In the genomic region with DNA sequence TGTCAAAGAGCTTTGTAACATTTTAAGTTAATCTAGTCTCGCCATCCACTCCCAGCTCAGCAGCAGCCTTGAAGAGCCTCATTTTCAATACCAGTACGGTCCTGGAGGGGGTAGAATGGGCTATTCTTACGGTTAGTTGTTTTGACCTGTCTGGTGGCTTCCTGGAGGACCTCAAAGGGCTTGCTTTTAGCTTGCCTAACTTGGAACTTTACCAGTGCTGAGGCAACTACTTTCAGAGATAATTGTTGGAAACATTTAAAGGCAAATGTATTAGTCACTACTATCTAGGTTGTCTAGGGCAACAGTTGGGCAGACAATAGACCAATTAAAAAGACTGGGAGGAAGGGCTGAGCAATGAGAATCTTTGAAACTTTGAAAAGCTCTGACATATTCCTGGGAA, we compare ENCODE assay signal across 17 cellular contexts. TPM values are rescaled to one million over a fixed set of nuclear protein-coding genes. Genes with fewer than 3 reads are reported as not detected.
DNase-seq lines count a peak whose midpoint lies in the region; ATAC-seq, FAIRE-seq and TF ChIP-seq lines count a peak whose summit lies in the region.
"Had no signal": no experiment of that assay in that cellular context is flagged by ENCODE, and none has a peak within 500 bp of the region (broad histone marks: within the 10 kb centered on the region; RNA-seq: fewer than 3 reads in every experiment).

No MANE protein-coding gene starts in this region.

- POLR2A ChIA-PET in H1 (lab: Charles Lee; ENCODE audit: partially characterized antibody), result no interaction called here

- TF ChIP-seq RAD21 in H1 (IDR thresholded peaks at IDR 0.05 in 1 of 2, conservative IDR thresholded peaks at IDR 0.05 in 1 of 2; ENCODE audit: low read depth in 2 of 2, low read length in 2 of 2), result peak; percentile 30 to 48; a peak in 3 of 4 replicates

- no peak for ATAC-seq in HG03135 (IDR thresholded peaks at IDR 0.05; ENCODE audit: unreplicated experiment)
- ATAC-seq: activated CD4-positive, alpha-beta T cell treated with anti-CD3 and anti-CD28 coated beads for 36 hours; natural killer cell treated with Interleukin-12 subunit alpha and Interleukin-12 subunit beta and Interleukin-15 and Interleukin-18, amount 100 ng/mL, for 72 hours had no signal

- no peaks in the 10 kb centered on the region for H3F3A ChIP-seq in GM23248 (ENCODE audit: insufficient read depth)

- FAIRE-seq in H1 (lab: Jason Lieb, UNC), result peak; percentile 32
- FAIRE-seq: frontal cortex had no signal

- no peaks in the 10 kb centered on the region for H3K79me1 ChIP-seq in H1 (ENCODE audit: low read depth, low read length)

- H2BK5ac ChIP-seq in H1 (ENCODE audit: low read depth, low read length), result no peak overlapping the region

- H3K23ac ChIP-seq in H1 (ENCODE audit: insufficient read length), result no peak overlapping the region

- no peak overlapping the region for H2AK5ac ChIP-seq in H1 (ENCODE audit: low read depth, low read length)

- H3K9ac ChIP-seq in GM23248 (no peak overlapping the region), H1 (replicated peaks in 1 of 4; ENCODE audit: extremely low read depth in 1 of 4, low read depth in 3 of 4, low read length in 3 of 4) (no peak overlapping the region)

- DNase-seq in GM23248 (peak; percentile 55), NCI-H774 (lab: John Stamatoyannopoulos, UW) (peak; percentile 2), H1 (ENCODE audit: low read depth in 1 of 2, low spot score in 2 of 2) (no peak), lung microvascular endothelial cell (ENCODE audit: low read depth in 2 of 2) (peak; percentile 1 to 4), suprapubic skin (ENCODE audit: low spot score in 2 of 2) (no peak), DMS 273 (lab: John Stamatoyannopoulos, UW; ENCODE audit: unreplicated experiment) (no peak), T-helper 9 cell (no peak)
- DNase-seq: activated CD4-positive, alpha-beta T cell treated with anti-CD3 and anti-CD28 coated beads for 36 hours; activated naive CD4-positive, alpha-beta T cell treated with Interleukin-2 at 50 U/mL for 16 hours; DMS 273 treated with DMSO at 0.1 percent for 48 hours; upper lobe of left lung had no signal

- no peak overlapping the region for H3K4me3 ChIP-seq in GM23248
- H3K4me3 ChIP-seq in H1 (ENCODE audit: extremely low read depth in 1 of 4, insufficient read depth in 2 of 4, low read depth in 3 of 4, low read length in 4 of 4), result no peak overlapping the region
- H3K4me3 ChIP-seq in suprapubic skin, result no peak overlapping the region
- H3K4me3 ChIP-seq: prostate gland, SJSA1, smooth muscle cell, upper lobe of left lung had no signal

- H3K4me1 ChIP-seq in GM23248 (ENCODE audit: insufficient read depth) (no peaks in the 10 kb centered on the region), H1 (replicated peaks in 1 of 4; ENCODE audit: control insufficient read depth in 3 of 4, insufficient read depth in 4 of 4, low read length in 3 of 4) (no peaks in the 10 kb centered on the region), suprapubic skin (no peaks in the 10 kb centered on the region)
- H3K4me1 ChIP-seq: prostate gland, SJSA1, upper lobe of left lung had no signal

- H3K36me3 ChIP-seq in GM23248 (ENCODE audit: low read depth) (no peaks in the 10 kb centered on the region), H1 (ENCODE audit: control insufficient read depth in 2 of 4, insufficient read depth in 4 of 4, low read length in 3 of 4) (no peaks in the 10 kb centered on the region), suprapubic skin (no peaks in the 10 kb centered on the region)
- H3K36me3 ChIP-seq: prostate gland, SJSA1, upper lobe of left lung had no signal

- H3K9me3 ChIP-seq in GM23248 (ENCODE audit: low read depth), result no peaks in the 10 kb centered on the region
- H3K9me3 ChIP-seq in H1 (ENCODE audit: insufficient read depth in 2 of 2, low read depth in 1 of 2, low read length in 1 of 2), result no peaks in the 10 kb centered on the region
- H3K9me3 ChIP-seq in suprapubic skin, result no peaks in the 10 kb centered on the region
- H3K9me3 ChIP-seq: prostate gland had no signal

- TF ChIP-seq CTCF in H1 (IDR thresholded peaks at IDR 0.05; ENCODE audit: control extremely low read depth in 1 of 3, insufficient read depth in 1 of 3, low read depth in 1 of 3, low read length in 3 of 3) (peak in 2 of 3 experiments; percentile 28 to 34; a peak in 2 of 4 replicates), suprapubic skin (IDR thresholded peaks at IDR 0.05) (no peak)

- TF ChIP-seq POLR2A in H1 (IDR thresholded peaks at IDR 0.05; ENCODE audit: control extremely low read depth in 1 of 2, low read depth in 2 of 2, low read length in 2 of 2) (no peak), suprapubic skin (IDR thresholded peaks at IDR 0.05) (no peak)

- H2AFZ ChIP-seq in GM23248 (no peak overlapping the region), H1 (ENCODE audit: low read length) (no peak overlapping the region)

- no peak overlapping the region for H3K14ac ChIP-seq in H1 (ENCODE audit: insufficient read length)

- no peak overlapping the region for H4K91ac ChIP-seq in H1 (replicated peaks; ENCODE audit: insufficient read length, low read length)

- H2BK20ac ChIP-seq in H1 (ENCODE audit: low read length), result no peak overlapping the region

- no peak overlapping the region for H2BK12ac ChIP-seq in H1 (ENCODE audit: low read depth, low read length)

- H4K20me1 ChIP-seq in GM23248 (ENCODE audit: insufficient read depth) (no peaks in the 10 kb centered on the region), H1 (replicated peaks in 1 of 2; ENCODE audit: control insufficient read depth in 1 of 2, insufficient read depth in 2 of 2, low read length in 2 of 2) (no peaks in the 10 kb centered on the region)

- H3K18ac ChIP-seq in H1 (ENCODE audit: extremely low read depth, low read length), result no peak overlapping the region

- 86 to 91% methylated on average over 3 of the region's 3 CpGs for WGBS in GM23248 (ENCODE audit: low coverage in 1 of 2, low lambda C conversion rate in 2 of 2, missing lambda C conversion rate in 2 of 2), 2 experiments
- 89% methylated on average over 3 of the region's 3 CpGs; no CpG with 5 or more reads in 1 of the 2 experiments for WGBS in H1 (ENCODE audit: extremely low coverage in 1 of 2, insufficient coverage in 1 of 2, insufficient read length in 1 of 2, insufficient replicate concordance in 2 of 2, low coverage in 1 of 2, low lambda C conversion rate in 2 of 2, missing lambda C conversion rate in 1 of 2), 2 experiments
- WGBS in suprapubic skin, result 74% methylated on average over 3 of the region's 3 CpGs

- H3K4ac ChIP-seq in H1 (replicated peaks; ENCODE audit: insufficient read length, low read depth, low read length), result no peak overlapping the region

- H3K79me2 ChIP-seq in GM23248 (ENCODE audit: insufficient read depth), result no peaks in the 10 kb centered on the region
- no peaks in the 10 kb centered on the region for H3K79me2 ChIP-seq in H1 (ENCODE audit: control insufficient read depth in 1 of 2, insufficient read depth in 2 of 2, low read length in 2 of 2)

- H3K27ac ChIP-seq in GM23248 (no peak overlapping the region), H1 (ENCODE audit: low read depth, low read length) (no peak overlapping the region), suprapubic skin (no peak overlapping the region)
- H3K27ac ChIP-seq: prostate gland, SJSA1, upper lobe of left lung had no signal

- in situ Hi-C loops in GM23248 (cut with MboI), result loop anchor here (25.0 kb wide), 1 partner anchor 819 kb away; no protein-coding TSS in a partner anchor

- no peak overlapping the region for H2BK15ac ChIP-seq in H1 (ENCODE audit: low read length)

- no peak overlapping the region for H4K5ac ChIP-seq in H1 (ENCODE audit: insufficient read length, low read depth, low read length)

- H4K8ac ChIP-seq in H1 (ENCODE audit: extremely low read depth, insufficient read depth, low read length), result no peak overlapping the region

- H3K9me2 ChIP-seq in GM23248 (ENCODE audit: insufficient read depth), result no peaks in the 10 kb centered on the region

- no peak overlapping the region for H3K56ac ChIP-seq in H1 (replicated peaks; ENCODE audit: insufficient read length, low read depth, low read length)

- CTCF ChIA-PET in H1 (lab: Charles Lee; ENCODE audit: partially characterized antibody), result interaction anchor here (0.6 to 2.6 kb wide), 9 partner anchors 10 to 811 kb away, joined by 3 to 17 read pairs (median 4); no protein-coding TSS in a partner anchor

- H3K4me2 ChIP-seq in GM23248 (ENCODE audit: unreplicated experiment) (no peak overlapping the region), H1 (ENCODE audit: insufficient read depth in 1 of 2, low read depth in 2 of 2, low read length in 2 of 2) (no peak overlapping the region)
- H3K4me2 ChIP-seq: smooth muscle cell had no signal

- H3K27me3 ChIP-seq in GM23248 (replicated peaks; ENCODE audit: insufficient read depth), result no peaks in the 10 kb centered on the region
- H3K27me3 ChIP-seq in H1 (replicated peaks in 1 of 4; ENCODE audit: control insufficient read depth in 3 of 4, extremely low read depth in 1 of 4, insufficient read depth in 3 of 4, low read length in 3 of 4), result peaks cover 0 to 1% (median 0%) of the 10 kb centered on the region in 4 experiments; a peak in 1 of 7 replicates
- no peaks in the 10 kb centered on the region for H3K27me3 ChIP-seq in suprapubic skin
- H3K27me3 ChIP-seq: SJSA1, upper lobe of left lung had no signal

- H3K23me2 ChIP-seq in H1 (ENCODE audit: low read depth, low read length), result no peaks in the 10 kb centered on the region

- H2BK120ac ChIP-seq in H1 (replicated peaks; ENCODE audit: low read depth, low read length), result no peak overlapping the region

- TF ChIP-seq EP300 in H1 (IDR thresholded peaks at IDR 0.05; ENCODE audit: borderline replicate concordance in 1 of 2, low read depth in 2 of 2, low read length in 2 of 2), result no peak
- no peak for TF ChIP-seq EP300 in suprapubic skin (IDR thresholded peaks at IDR 0.05)

TF ChIP-seq in H1, 55 proteins besides CTCF, POLR2A, EP300 and RAD21 (continues in another document):
- no peak for TF ChIP-seq CBX8 (IDR thresholded peaks at IDR 0.05; ENCODE audit: borderline replicate concordance, low read depth, low read length)
- no peak for TF ChIP-seq KDM4A (IDR thresholded peaks at IDR 0.05; ENCODE audit: low read depth, low read length, severe bottlenecking)
- TF ChIP-seq EGR1 (IDR thresholded peaks at IDR 0.05; ENCODE audit: borderline replicate concordance, low read depth, low read length), result no peak

RNA-seq across cellular contexts. Expression of gene TTLL7, which starts 56.0 kb away (rescaled TPM):
- 2.7 and 3.0 TPM in 2 replicates for total RNA-seq in GM23248 (2014; rRNA removed; shearing (Covaris generic))
- polyA plus RNA-seq in GM23248 (2016; fragmentation: Nextera tagmentation; extraction: Ambion mirVana), result 2.6 and 2.9 TPM in 2 replicates
- 6.4 and 7.9 TPM in 2 replicates for total RNA-seq in H1 (2021; fragmentation: NEBNext Ultra II Directional; extraction: Animal tissue kit (Norgen Biotek cat#: 25700))
- 1.7 and 1.9 TPM in 2 replicates for polyA plus RNA-seq in H1 (2011; rRNA removed)
- 1.3 TPM for polyA plus RNA-seq in H1 (2011; cell fraction: cytosol; rRNA removed)
- polyA plus RNA-seq in H1 (2011; cell fraction: nucleus; rRNA removed), result 2.7 TPM
- 2.9 to 4.2 TPM (median 4.0 TPM) in 4 replicates for polyA plus RNA-seq in H1 (2012, experiment 1 of 2)
- 0.16 TPM for polyA plus RNA-seq in H1 (2012, experiment 2 of 2)
- polyA plus RNA-seq in H1 (2013, experiment 1 of 2), result 2.3 TPM
- 2.6 TPM for polyA plus RNA-seq in H1 (2013, experiment 2 of 2)
- 4.8 and 8.9 TPM in 2 replicates for polyA minus RNA-seq in H1 (2011; rRNA and poly(A)+ RNA removed)
- 3.8 TPM for polyA minus RNA-seq in H1 (2011; cell fraction: cytosol; rRNA and poly(A)+ RNA removed)
- 12.8 TPM for polyA minus RNA-seq in H1 (2011; cell fraction: nucleus; rRNA and poly(A)+ RNA removed)
- total RNA-seq in lung microvascular endothelial cell, result 0.40 and 0.65 TPM in 2 replicates
- total RNA-seq in suprapubic skin, result 1 to 10 TPM; 1.5 to 3.1 (median 2.3) TPM

Comparison
In these comparisons a context has a peak if more than half of its experiments do, and no peak if none do; other contexts are left out.
1. DNase-seq: peak in GM23248 (single experiment), NCI-H774 (single experiment) and lung microvascular endothelial cell (2 of 2); none in H1 (0 of 2), suprapubic skin (0 of 2), DMS 273 (single experiment) and T-helper 9 cell (single experiment).
2. CTCF ChIP-seq: peak in H1 (2 of 3); none in suprapubic skin (0 of 2).